ENCODE assay signal across 29 cellular contexts in genomic region chr1:58439946-58440345, GRCh38.
"Had no signal": no experiment of that assay in that cellular context is flagged by ENCODE, and none has a peak within 500 bp of the region (broad histone marks: within the 10 kb centered on the region; RNA-seq: fewer than 3 reads in every experiment).

No MANE protein-coding gene starts in this region.

- H3K27me3 ChIP-seq: body of pancreas, cardiac muscle cell, colonic mucosa, esophagus squamous epithelium, gastroesophageal sphincter, heart left ventricle, ovary, right atrium auricular region, stomach, suprapubic skin, tibial nerve had no signal

- H3K4me3 ChIP-seq: body of pancreas, cardiac muscle cell, colonic mucosa, esophagus squamous epithelium, gastroesophageal sphincter, heart left ventricle, ovary, prostate gland, right atrium auricular region, smooth muscle cell, stomach, suprapubic skin, tibial nerve had no signal

- H3K36me3 ChIP-seq: cardiac muscle cell, colonic mucosa, esophagus squamous epithelium, heart left ventricle, ovary, prostate gland, right atrium auricular region, suprapubic skin had no signal

- H3K4me1 ChIP-seq: body of pancreas, colonic mucosa, esophagus squamous epithelium, gastroesophageal sphincter, prostate gland, right atrium auricular region, stomach, suprapubic skin, tibial nerve had no signal

- H3K9me3 ChIP-seq: body of pancreas, colonic mucosa, esophagus squamous epithelium, gastroesophageal sphincter, heart left ventricle, ovary, prostate gland, right atrium auricular region, stomach, suprapubic skin, tibial nerve had no signal

- DNase-seq: activated B cell treated with CpG ODN at 0.5 μM for 24 hours; activated CD4-positive, alpha-beta T cell treated with anti-CD3 and anti-CD28 coated beads for 36 hours; activated CD8-positive, alpha-beta memory T cell treated with anti-CD3 and anti-CD28 coated beads, Interleukin-2, amount 10 ng/mL, durations not matched to agents 7 days and 5 days; activated CD8-positive, alpha-beta T cell treated with anti-CD3 and anti-CD28 coated beads, Interleukin-2, amount 10 ng/mL, durations not matched to agents 7 days and 5 days; activated naive CD8-positive, alpha-beta T cell treated with anti-CD3 and anti-CD28 coated beads, Interleukin-2, amount 50 U/mL, for 24 hours; activated T-cell treated with anti-CD3 and anti-CD28 coated beads, Interleukin-2, amount 50 U/mL, for 48 hours; body of pancreas; cerebellar nuclear complex; colonic mucosa; effector CD8-positive, alpha-beta T cell; esophagus squamous epithelium; heart left ventricle; immature natural killer cell; kidney; left colon; naive thymus-derived CD4-positive, alpha-beta T cell; ovary; stimulated activated CD4-positive, alpha-beta T cell treated with anti-CD3 and anti-CD28 coated beads, Interleukin-1b, Interleukin-23, amount 100 ng/mL, for 48 hours; stimulated activated CD4-positive, alpha-beta T cell treated with anti-CD3 and anti-CD28 coated beads, Interleukin-4, amount 100 ng/mL, for 4 hours; stimulated activated naive B cell treated with anti-CD40 and anti-IgM and Interleukin-4, amounts not matched to agents 10 μg/mL and 1 μg/mL and 100 μg/mL, for 72 hours; stomach; T-helper 1 cell had no signal
